Comparison of ENCODE assay signal across 10 cellular contexts in genomic region chr2:62724886-62725711, GRCh38. TPM values are rescaled to one million over a fixed set of nuclear protein-coding genes. Genes with fewer than 3 reads are reported as not detected.
DNase-seq lines count a peak whose midpoint lies in the region; ATAC-seq and TF ChIP-seq lines count a peak whose summit lies in the region.
"Had no signal": no experiment of that assay in that cellular context is flagged by ENCODE, and none has a peak within 500 bp of the region (broad histone marks: within the 10 kb centered on the region; RNA-seq: fewer than 3 reads in every experiment).

No MANE protein-coding gene starts in this region.

- H3K36me3 Mint-ChIP-seq in WTC11 (peaks cover 27% of the 10 kb centered on the region), osteocyte (ENCODE audit: unreplicated experiment) (peaks cover 25% of the 10 kb centered on the region), mesothelial cell of epicardium (peaks cover 24% of the 10 kb centered on the region)

- no peak overlapping the region for H3K27ac Mint-ChIP-seq in WTC11
- H3K27ac Mint-ChIP-seq in osteocyte (ENCODE audit: unreplicated experiment) = no peak overlapping the region
- H3K27ac Mint-ChIP-seq in mesothelial cell of epicardium = no peak overlapping the region
- H3K27ac Mint-ChIP-seq: T-cell had no signal

- H3K36me3 ChIP-seq in left ventricle myocardium inferior = no peaks in the 10 kb centered on the region

- peak; percentile 92 for ATAC-seq in WTC11
- ATAC-seq in stimulated activated naive CD8-positive, alpha-beta T cell treated with anti-CD3 and anti-CD28 coated beads, Interleukin-15, Interleukin-2, amounts not matched to agents 100 U/mL and 50 U/mL, for 24 hours = peak; percentile 40

- H3K9me3 Mint-ChIP-seq in WTC11 = peaks cover 25% of the 10 kb centered on the region
- peaks cover 21% of the 10 kb centered on the region for H3K9me3 Mint-ChIP-seq in osteocyte (ENCODE audit: unreplicated experiment)
- peaks cover 25% of the 10 kb centered on the region for H3K9me3 Mint-ChIP-seq in mesothelial cell of epicardium

- H3K4me3 ChIP-seq in left ventricle myocardium inferior = no peak overlapping the region

- peaks cover 15% of the 10 kb centered on the region for H3K9me3 ChIP-seq in left ventricle myocardium inferior (replicated peaks)

- peak; percentile 73 for DNase-seq in activated effector memory CD4-positive, alpha-beta T cell treated with anti-CD3 and anti-CD28 coated beads, Interleukin-2, amount 50 U/mL, for 16 hours
- DNase-seq in activated effector memory CD4-positive, alpha-beta T cell treated with Interleukin-2 at 50 U/mL for 16 hours = no peak
- DNase-seq in WTC11 (ENCODE audit: low spot score) (peak; percentile 63), left ventricle myocardium inferior (peak; percentile 19), osteocyte (ENCODE audit: extremely low spot score, unreplicated experiment) (no peak), mesothelial cell of epicardium (ENCODE audit: low spot score in 2 of 2, unreplicated experiment in 2 of 2) (no peak), GOT3 (lab: John Stamatoyannopoulos, UW) (no peak)
- peak; percentile 15 for DNase-seq in stimulated activated naive CD8-positive, alpha-beta T cell treated with anti-CD3 and anti-CD28 coated beads, Interleukin-15, Interleukin-2, amounts not matched to agents 100 U/mL and 50 U/mL, for 24 hours

- H3K27me3 Mint-ChIP-seq in WTC11 (ENCODE audit: low read depth) (no peaks in the 10 kb centered on the region), osteocyte (ENCODE audit: unreplicated experiment) (no peaks in the 10 kb centered on the region), mesothelial cell of epicardium (ENCODE audit: low read depth) (no peaks in the 10 kb centered on the region)
- H3K27me3 Mint-ChIP-seq: T-cell had no signal

- intact Hi-C loops in left ventricle myocardium inferior (cut with micrococcal nuclease) = no loop called here

- TF ChIP-seq CTCF in WTC11 (IDR thresholded peaks at IDR 0.05) (peak; percentile 48), left ventricle myocardium inferior (IDR thresholded peaks at IDR 0.05; ENCODE audit: borderline replicate concordance) (no peak), osteocyte (IDR thresholded peaks at IDR 0.05) (no peak), mesothelial cell of epicardium (IDR thresholded peaks at IDR 0.05; ENCODE audit: unreplicated experiment) (no peak)

- H3K27me3 ChIP-seq in left ventricle myocardium inferior (ENCODE audit: low read depth) = no peaks in the 10 kb centered on the region

- H3K4me1 ChIP-seq in left ventricle myocardium inferior = peaks cover 12% of the 10 kb centered on the region

- H3K4me3 Mint-ChIP-seq in WTC11 (no peak overlapping the region), osteocyte (ENCODE audit: unreplicated experiment) (no peak overlapping the region), mesothelial cell of epicardium (no peak overlapping the region)
- H3K4me3 Mint-ChIP-seq: T-cell had no signal

- POLR2A ChIA-PET in WTC11 (lab: Charles Lee) = no interaction called here

- CTCF ChIA-PET in WTC11 (lab: Charles Lee) = interaction anchor here (1.0 to 1.5 kb wide), 2 partner anchors 268 kb away, joined by 3 to 9 read pairs; no protein-coding TSS in a partner anchor

- H3K4me1 Mint-ChIP-seq in WTC11 (peaks cover 20% of the 10 kb centered on the region), osteocyte (ENCODE audit: unreplicated experiment) (peaks cover 16% of the 10 kb centered on the region), mesothelial cell of epicardium (peaks cover 12% of the 10 kb centered on the region)

- no peak overlapping the region for H3K27ac ChIP-seq in left ventricle myocardium inferior (replicated peaks)
- H3K27ac ChIP-seq: C4-2B had no signal

TF ChIP-seq in WTC11, 78 proteins besides CTCF, POLR2A, EP300 and RAD21:
- TF ChIP-seq ATF2 (CRISPR knock-in tag; IDR thresholded peaks at IDR 0.05; ENCODE audit: borderline replicate concordance, low read depth) (no peak), ZNF317 (CRISPR knock-in tag; IDR thresholded peaks at IDR 0.05; ENCODE audit: borderline replicate concordance, low read depth) (no peak), ZNF671 (CRISPR knock-in tag; IDR thresholded peaks at IDR 0.05) (no peak), KAT7 (CRISPR knock-in tag; IDR thresholded peaks at IDR 0.05; ENCODE audit: borderline replicate concordance) (no peak), IRF2 (CRISPR knock-in tag; IDR thresholded peaks at IDR 0.05; ENCODE audit: borderline replicate concordance, low read depth) (no peak), SMAD3 (CRISPR knock-in tag; IDR thresholded peaks at IDR 0.05; ENCODE audit: borderline replicate concordance) (no peak), E2F1 (CRISPR knock-in tag; IDR thresholded peaks at IDR 0.05) (no peak), FOXP1 (CRISPR knock-in tag; IDR thresholded peaks at IDR 0.05; ENCODE audit: borderline replicate concordance) (no peak), NR2C2 (CRISPR knock-in tag; IDR thresholded peaks at IDR 0.05) (no peak), ZNF423 (CRISPR knock-in tag; IDR thresholded peaks at IDR 0.05) (no peak), GTF2I (CRISPR knock-in tag; conservative IDR thresholded peaks at IDR 0.05) (no peak)

RNA-seq across cellular contexts. Expression of gene EHBP1, which starts 19.6 kb away (rescaled TPM):
- total RNA-seq in WTC11 (2021) (30.9 to 36.4 TPM (median 35.3 TPM) in 3 replicates), left ventricle myocardium inferior (20.4 TPM), osteocyte (41.9 and 46.5 TPM in 2 replicates), mesothelial cell of epicardium (65.7 to 68.4 TPM (median 67.4 TPM) in 3 replicates)

Comparison
In these comparisons a context has a peak if more than half of its experiments do, and no peak if none do; other contexts are left out.
1. DNase-seq: peak in activated effector memory CD4-positive, alpha-beta T cell treated with anti-CD3 and anti-CD28 coated beads, Interleukin-2, amount 50 U/mL, for 16 hours (single experiment), WTC11 (single experiment), left ventricle myocardium inferior (single experiment) and stimulated activated naive CD8-positive, alpha-beta T cell treated with anti-CD3 and anti-CD28 coated beads, Interleukin-15, Interleukin-2, amounts not matched to agents 100 U/mL and 50 U/mL, for 24 hours (single experiment); none in activated effector memory CD4-positive, alpha-beta T cell treated with Interleukin-2 at 50 U/mL for 16 hours (single experiment), osteocyte (single experiment), mesothelial cell of epicardium (0 of 2) and GOT3 (single experiment).